ENCODE assay signal across 8 cellular contexts in genomic region chr13:31824705-31825512, GRCh38.
A peak's percentile ranks its signal among the peaks of the same experiment; 100 is the strongest.
DNase-seq lines count a peak whose midpoint lies in the region; ATAC-seq and TF ChIP-seq lines count a peak whose summit lies in the region.

No MANE protein-coding gene starts in this region.

- no peak overlapping the region for H3K27ac Mint-ChIP-seq in activated naive CD4-positive, alpha-beta T cell treated with anti-CD3 and anti-CD28 coated beads, Interleukin-2, amount 10 ng/mL, durations not matched to agents 7 days and 5 days

- H3K36me3 Mint-ChIP-seq in activated naive CD4-positive, alpha-beta T cell treated with anti-CD3 and anti-CD28 coated beads, Interleukin-2, amount 10 ng/mL, durations not matched to agents 7 days and 5 days, result no peaks in the 10 kb centered on the region

- no peak overlapping the region for H3K4me3 Mint-ChIP-seq in activated naive CD4-positive, alpha-beta T cell treated with anti-CD3 and anti-CD28 coated beads, Interleukin-2, amount 10 ng/mL, durations not matched to agents 7 days and 5 days

- DNase-seq in NCI-H2107 treated with DMSO at 0.1 percent for 48 hours (lab: John Stamatoyannopoulos, UW; ENCODE audit: unreplicated experiment), result peak; percentile 38
- DNase-seq in NCI-H2107 (lab: John Stamatoyannopoulos, UW), result no peak
- peak; percentile 19 for DNase-seq in NCI-H524 treated with DMSO at 0.1 percent for 48 hours (lab: John Stamatoyannopoulos, UW)
- no peak for DNase-seq in epithelial cell of proximal tubule (ENCODE audit: low read depth)
- peak; percentile 27 for DNase-seq in stromal cell of bone marrow (ENCODE audit: low read depth)
- no peak for DNase-seq in activated naive CD4-positive, alpha-beta T cell treated with anti-CD3 and anti-CD28 coated beads, Interleukin-2, amount 10 ng/mL, durations not matched to agents 7 days and 5 days
- DNase-seq in sciatic nerve (ENCODE audit: low spot score), result no peak

- peak; percentile 32 for TF ChIP-seq CTCF in epithelial cell of proximal tubule (conservative IDR thresholded peaks at IDR 0.05; ENCODE audit: low read depth, low read length)

- ATAC-seq in GM19467 (IDR thresholded peaks at IDR 0.05; ENCODE audit: unreplicated experiment), result no peak
- ATAC-seq in sciatic nerve, result no peak

- intact Hi-C loops in sciatic nerve (cut with DNase I), result no loop called here

- no peak overlapping the region for H3K4me3 ChIP-seq in epithelial cell of proximal tubule (ENCODE audit: low read depth, low read length)

- H3K4me1 Mint-ChIP-seq in activated naive CD4-positive, alpha-beta T cell treated with anti-CD3 and anti-CD28 coated beads, Interleukin-2, amount 10 ng/mL, durations not matched to agents 7 days and 5 days, result no peaks in the 10 kb centered on the region

- CTCF ChIA-PET in activated naive CD4-positive, alpha-beta T cell treated with anti-CD3 and anti-CD28 coated beads, Interleukin-2, amount 10 ng/mL, durations not matched to agents 7 days and 5 days (lab: Charles Lee), result interaction anchor here (1.6 kb wide), 1 partner anchor 85 kb away, joined by 7 read pairs; no protein-coding TSS in a partner anchor

- no peaks in the 10 kb centered on the region for H3K27me3 Mint-ChIP-seq in activated naive CD4-positive, alpha-beta T cell treated with anti-CD3 and anti-CD28 coated beads, Interleukin-2, amount 10 ng/mL, durations not matched to agents 7 days and 5 days

- H3K9me3 Mint-ChIP-seq in activated naive CD4-positive, alpha-beta T cell treated with anti-CD3 and anti-CD28 coated beads, Interleukin-2, amount 10 ng/mL, durations not matched to agents 7 days and 5 days, result no peaks in the 10 kb centered on the region

Comparison
In these comparisons a context has a peak if more than half of its experiments do, and no peak if none do; other contexts are left out.
1. DNase-seq: peak in NCI-H2107 treated with DMSO at 0.1 percent for 48 hours (single experiment), NCI-H524 treated with DMSO at 0.1 percent for 48 hours (single experiment) and stromal cell of bone marrow (single experiment); none in NCI-H2107 (single experiment), epithelial cell of proximal tubule (single experiment), activated naive CD4-positive, alpha-beta T cell treated with anti-CD3 and anti-CD28 coated beads, Interleukin-2, amount 10 ng/mL, durations not matched to agents 7 days and 5 days (single experiment) and sciatic nerve (single experiment).